1 cellular context compared by ENCODE assay signal in the genomic region with DNA sequence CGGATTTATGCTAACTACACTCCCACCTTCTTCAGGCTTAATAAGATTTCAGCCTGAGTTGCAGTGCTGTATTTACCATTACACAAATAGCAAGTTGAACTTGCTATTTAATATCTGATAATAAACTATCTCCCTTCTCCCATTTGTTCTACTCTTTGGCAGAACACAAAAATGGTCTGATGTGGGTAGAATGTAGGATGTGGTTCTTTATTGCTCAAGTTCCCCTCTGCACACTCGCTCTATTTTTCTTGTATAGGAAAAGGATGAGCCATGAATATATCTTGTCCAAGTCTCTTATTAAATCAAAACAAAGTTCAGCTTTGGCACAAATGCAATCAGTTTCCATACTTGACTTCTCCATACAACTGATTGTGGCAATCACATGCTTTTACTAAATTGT.
TF ChIP-seq lines count a peak whose summit lies in the region.

No MANE protein-coding gene starts in this region.

TF ChIP-seq in HepG2, 621 proteins besides CTCF, POLR2A, EP300 and RAD21 (continued from another document):
- TF ChIP-seq, protein P1, sequence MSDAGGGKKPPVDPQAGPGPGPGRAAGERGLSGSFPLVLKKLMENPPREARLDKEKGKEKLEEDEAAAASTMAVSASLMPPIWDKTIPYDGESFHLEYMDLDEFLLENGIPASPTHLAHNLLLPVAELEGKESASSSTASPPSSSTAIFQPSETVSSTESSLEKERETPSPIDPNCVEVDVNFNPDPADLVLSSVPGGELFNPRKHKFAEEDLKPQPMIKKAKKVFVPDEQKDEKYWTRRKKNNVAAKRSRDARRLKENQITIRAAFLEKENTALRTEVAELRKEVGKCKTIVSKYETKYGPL (CRISPR knock-in tag; IDR thresholded peaks at IDR 0.05), result no peak
- TF ChIP-seq, protein P2, sequence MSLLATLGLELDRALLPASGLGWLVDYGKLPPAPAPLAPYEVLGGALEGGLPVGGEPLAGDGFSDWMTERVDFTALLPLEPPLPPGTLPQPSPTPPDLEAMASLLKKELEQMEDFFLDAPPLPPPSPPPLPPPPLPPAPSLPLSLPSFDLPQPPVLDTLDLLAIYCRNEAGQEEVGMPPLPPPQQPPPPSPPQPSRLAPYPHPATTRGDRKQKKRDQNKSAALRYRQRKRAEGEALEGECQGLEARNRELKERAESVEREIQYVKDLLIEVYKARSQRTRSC (CRISPR knock-in tag; IDR thresholded peaks at IDR 0.05; ENCODE audit: low read depth), result no peak
- no peak for TF ChIP-seq ZKSCAN8 (CRISPR knock-in tag; IDR thresholded peaks at IDR 0.05; ENCODE audit: borderline replicate concordance)
- TF ChIP-seq NKX3-1 (CRISPR knock-in tag; IDR thresholded peaks at IDR 0.05), result no peak
- TF ChIP-seq RELA (CRISPR knock-in tag; IDR thresholded peaks at IDR 0.05), result no peak
- TF ChIP-seq ZFP36L1 (CRISPR knock-in tag; IDR thresholded peaks at IDR 0.05), result no peak
- no peak for TF ChIP-seq KDM5A (IDR thresholded peaks at IDR 0.05; ENCODE audit: borderline replicate concordance, low read length)
- TF ChIP-seq MTERF4 (CRISPR knock-in tag; IDR thresholded peaks at IDR 0.05), result no peak
- no peak for TF ChIP-seq ZNF264 (CRISPR knock-in tag; IDR thresholded peaks at IDR 0.05)
- TF ChIP-seq ZNF30 (CRISPR knock-in tag; IDR thresholded peaks at IDR 0.05), result no peak
